22 cellular contexts compared by ENCODE assay signal in genomic region chr7:115040526-115040925, GRCh38.
"Had no signal": no experiment of that assay in that cellular context is flagged by ENCODE, and none has a peak within 500 bp of the region (broad histone marks: within the 10 kb centered on the region; RNA-seq: fewer than 3 reads in every experiment).

No MANE protein-coding gene starts in this region.

- H3K27me3 ChIP-seq: esophagus muscularis mucosa, gastrocnemius medialis, heart right ventricle, left lung had no signal

- H3K36me3 ChIP-seq: esophagus muscularis mucosa, gastrocnemius medialis, heart right ventricle, left lung had no signal

- H3K4me1 ChIP-seq: esophagus muscularis mucosa, gastrocnemius medialis, left lung had no signal

- DNase-seq: dermis blood vessel endothelial cell; dorsolateral prefrontal cortex; effector CD4-positive, alpha-beta T cell; effector memory CD4-positive, alpha-beta T cell; foreskin fibroblast; foreskin melanocyte; gastrocnemius medialis; glutamatergic neuron; head of caudate nucleus; heart right ventricle; hippocampal formation; left cardiac atrium; left lung; left ventricle myocardium superior; mammary epithelial cell; mesendoderm; midbrain; naive thymus-derived CD4-positive, alpha-beta T cell had no signal

- H3K4me3 Mint-ChIP-seq: memory B cell; naive thymus-derived CD4-positive, alpha-beta T cell had no signal

- H3K9me3 ChIP-seq: esophagus muscularis mucosa, gastrocnemius medialis, heart right ventricle, left lung had no signal

- H3K27ac Mint-ChIP-seq: memory B cell; naive thymus-derived CD4-positive, alpha-beta T cell had no signal

- ATAC-seq: gastrocnemius medialis; heart right ventricle; left cardiac atrium; left lung; left ventricle myocardium superior; naive thymus-derived CD4-positive, alpha-beta T cell had no signal

- H3K9me3 Mint-ChIP-seq: memory B cell had no signal

- H3K4me3 ChIP-seq: coronary artery, dorsolateral prefrontal cortex, esophagus muscularis mucosa, gastrocnemius medialis, heart right ventricle, left lung, lung had no signal

- H3K36me3 Mint-ChIP-seq: memory B cell had no signal

- H3K27ac ChIP-seq: coronary artery, dorsolateral prefrontal cortex, esophagus muscularis mucosa, gastrocnemius medialis, heart right ventricle, left lung had no signal

- H3K27me3 Mint-ChIP-seq: memory B cell; naive thymus-derived CD4-positive, alpha-beta T cell had no signal
